In genomic region chr10:8023851-8024250, GRCh38 we compare ENCODE assay signal across 8 cellular contexts. TPM values are rescaled to one million over a fixed set of nuclear protein-coding genes. Genes with fewer than 3 reads are reported as not detected.
"Had no signal": no experiment of that assay in that cellular context is flagged by ENCODE, and none has a peak within 500 bp of the region (broad histone marks: within the 10 kb centered on the region; RNA-seq: fewer than 3 reads in every experiment).

No MANE protein-coding gene starts in this region.

- DNase-seq: GDM1, GF-D8 had no signal

- FAIRE-seq: G401.6, GM12891, GM12892, GM18507, GM19239 had no signal

RNA-seq across cellular contexts. Expression of gene GATA3, which starts 30.6 kb away (rescaled TPM):
- total RNA-seq: G401 had no signal
